ENCODE assay signal across 3 cellular contexts in genomic region chr20:4224282-4224681, GRCh38. TPM values are rescaled to one million over a fixed set of nuclear protein-coding genes. Genes with fewer than 3 reads are reported as not detected.
"Had no signal": no experiment of that assay in that cellular context is flagged by ENCODE, and none has a peak within 500 bp of the region (broad histone marks: within the 10 kb centered on the region; RNA-seq: fewer than 3 reads in every experiment).

No MANE protein-coding gene starts in this region.

RNA-seq across cellular contexts. Expression of gene ADRA1D, which starts 24.8 kb away (rescaled TPM):
- total RNA-seq: activated T-helper 2 cell treated with anti-CD3 and anti-CD28 coated beads, Interferon-gamma antibody, Interleukin-2, Interleukin-4, amounts not matched to agents 10 μg/mL and 5 μg/mL and 100 μg/mL, durations not matched to agents 14 hours and 24 hours and 36 hours; body of pancreas had no signal
- polyA plus RNA-seq: neural cell had no signal
